Comparison of ENCODE assay signal across 23 cellular contexts in genomic region chr9:116633444-116633843, GRCh38. TPM values are rescaled to one million over a fixed set of nuclear protein-coding genes. Genes with fewer than 3 reads are reported as not detected.
DNase-seq lines count a peak whose midpoint lies in the region; ATAC-seq and TF ChIP-seq lines count a peak whose summit lies in the region.
"Had no signal": no experiment of that assay in that cellular context is flagged by ENCODE, and none has a peak within 500 bp of the region (broad histone marks: within the 10 kb centered on the region; RNA-seq: fewer than 3 reads in every experiment).

No MANE protein-coding gene starts in this region.

- H3K27me3 ChIP-seq in GM23248 (replicated peaks; ENCODE audit: insufficient read depth) (no peaks in the 10 kb centered on the region), heart right ventricle (no peaks in the 10 kb centered on the region), gastrocnemius medialis (no peaks in the 10 kb centered on the region), uterus (no peaks in the 10 kb centered on the region)
- H3K27me3 ChIP-seq: transverse colon had no signal

- intact Hi-C loops in heart right ventricle (cut with DNase I) = no loop called here
- intact Hi-C loops in gastrocnemius medialis (cut with DNase I; ENCODE audit: low total_unique reads) = no loop called here
- intact Hi-C loops in uterus (cut with DNase I; ENCODE audit: low total_unique reads) = no loop called here

- no peak overlapping the region for H2AFZ ChIP-seq in GM23248
- H2AFZ ChIP-seq: GM23338 had no signal

- TF ChIP-seq CTCF in heart right ventricle (IDR thresholded peaks at IDR 0.05) = no peak
- TF ChIP-seq CTCF in gastrocnemius medialis (IDR thresholded peaks at IDR 0.05 in 4 of 5, conservative IDR thresholded peaks at IDR 0.05 in 1 of 5) = no peak
- no peak for TF ChIP-seq CTCF in uterus (IDR thresholded peaks at IDR 0.05)

- H3K9me3 ChIP-seq in GM23248 (ENCODE audit: low read depth) (no peaks in the 10 kb centered on the region), heart right ventricle (peaks cover 0 to 6% (median 0%) of the 10 kb centered on the region in 11 donors), gastrocnemius medialis (no peaks in the 10 kb centered on the region), uterus (no peaks in the 10 kb centered on the region)
- H3K9me3 ChIP-seq: transverse colon had no signal

- H3F3A ChIP-seq in GM23248 (ENCODE audit: insufficient read depth) = peaks cover 27% of the 10 kb centered on the region

- H3K27ac ChIP-seq in GM23248 (peak overlapping the region; percentile 82), heart right ventricle (peak overlapping the region in 6 of 10 donors; percentile 45 to 71 (median 58)), gastrocnemius medialis (peak overlapping the region in 3 of 4 donors; percentile 7 to 54 (median 27)), uterus (peak overlapping the region in 1 of 2 donors; percentile 47)
- H3K27ac ChIP-seq: transverse colon had no signal

- no peak for TF ChIP-seq POLR2A in gastrocnemius medialis (IDR thresholded peaks at IDR 0.05)
- TF ChIP-seq POLR2A in uterus (IDR thresholded peaks at IDR 0.05) = no peak

- H3K79me2 ChIP-seq in GM23248 (ENCODE audit: insufficient read depth) = no peaks in the 10 kb centered on the region

- no peaks in the 10 kb centered on the region for H4K20me1 ChIP-seq in GM23248 (ENCODE audit: insufficient read depth)

- in situ Hi-C loops in GM23248 (cut with MboI) (no loop called here), gastrocnemius medialis (cut with MboI; ENCODE audit: low sequenced_read_pairs in 4 of 4) (no loop called here)

- peak; percentile 81 for DNase-seq in GM23248
- peak; percentile 67 for DNase-seq in amniotic epithelial cell (ENCODE audit: low read depth)
- DNase-seq in heart right ventricle = peak in 1 of 2 donors; percentile 19
- no peak for DNase-seq in gastrocnemius medialis
- no peak for DNase-seq in uterus
- DNase-seq: activated CD4-positive, alpha-beta memory T cell treated with anti-CD3 and anti-CD28 coated beads, Interleukin-2, amount 10 ng/mL, durations not matched to agents 7 days and 5 days; activated gamma-delta T cell; CD8-positive, alpha-beta T cell; cortex of kidney; DMS 273 treated with DMSO at 0.1 percent for 48 hours; naive thymus-derived CD8-positive, alpha-beta T cell; NCI-H1436; NCI-H446; NCI-H82; occipital lobe; retina; stimulated activated CD4-positive, alpha-beta T cell treated with anti-CD3 and anti-CD28 coated beads, Interleukin-12 subunit alpha, Interleukin-12 subunit beta, amount 100 ng/mL, for 4 hours; stimulated activated CD4-positive, alpha-beta T cell treated with anti-CD3 and anti-CD28 coated beads, Interleukin-4, amount 100 ng/mL, for 4 hours; stimulated activated naive CD4-positive, alpha-beta T cell treated with Interleukin-2 at 50 U/mL for 16 hours; transverse colon had no signal

- H3K4me3 ChIP-seq in GM23248 = peak overlapping the region; percentile 46
- H3K4me3 ChIP-seq in heart right ventricle = no peak overlapping the region
- no peak overlapping the region for H3K4me3 ChIP-seq in gastrocnemius medialis
- H3K4me3 ChIP-seq in uterus = no peak overlapping the region
- H3K4me3 ChIP-seq: GM23338, transverse colon had no signal

- 1 to 4% methylated on average over 3 of the region's 3 CpGs for WGBS in GM23248 (ENCODE audit: low coverage in 1 of 2, low lambda C conversion rate in 2 of 2, missing lambda C conversion rate in 2 of 2), 2 experiments
- WGBS in heart right ventricle, 2 donors = 76 to 82% methylated on average over 3 of the region's 3 CpGs

- ATAC-seq in heart right ventricle (peak; percentile 63 to 90 (median 80)), gastrocnemius medialis (peak; percentile 66 to 70), GM18502 (IDR thresholded peaks at IDR 0.05; ENCODE audit: poor library complexity, unreplicated experiment) (no peak), GM18519 (IDR thresholded peaks at IDR 0.05; ENCODE audit: low FRiP score, unreplicated experiment) (no peak)
- ATAC-seq: CD8-positive, alpha-beta T cell; GM23338; naive thymus-derived CD8-positive, alpha-beta T cell had no signal

- H3K9me2 ChIP-seq in GM23248 (ENCODE audit: insufficient read depth) = no peaks in the 10 kb centered on the region

- H3K36me3 ChIP-seq in GM23248 (ENCODE audit: low read depth) (no peaks in the 10 kb centered on the region), heart right ventricle (no peaks in the 10 kb centered on the region), gastrocnemius medialis (no peaks in the 10 kb centered on the region), uterus (no peaks in the 10 kb centered on the region)
- H3K36me3 ChIP-seq: transverse colon had no signal

- peaks cover 20% of the 10 kb centered on the region for H3K4me1 ChIP-seq in GM23248 (ENCODE audit: insufficient read depth)
- H3K4me1 ChIP-seq in heart right ventricle = peaks cover 0 to 7% (median 0%) of the 10 kb centered on the region in 9 donors
- H3K4me1 ChIP-seq in gastrocnemius medialis = no peaks in the 10 kb centered on the region
- H3K4me1 ChIP-seq in uterus = no peaks in the 10 kb centered on the region
- H3K4me1 ChIP-seq: transverse colon had no signal

- peak overlapping the region; percentile 68 for H3K4me2 ChIP-seq in GM23248 (ENCODE audit: unreplicated experiment)
- H3K4me2 ChIP-seq: GM23338 had no signal

- H3K9ac ChIP-seq in GM23248 = peak overlapping the region; percentile 37

RNA-seq across cellular contexts. Expression of gene TRIM32, which starts 53.7 kb away (rescaled TPM):
- 38.2 and 41.9 TPM in 2 replicates for total RNA-seq in GM23248 (2014; rRNA removed; shearing (Covaris generic))
- polyA plus RNA-seq in GM23248 (2016; fragmentation: Nextera tagmentation; extraction: Ambion mirVana) (34.5 and 37.0 TPM in 2 replicates), heart right ventricle (1 to 10 TPM; 2.6 to 3.8 TPM)
- total RNA-seq in heart right ventricle (10 to 100 TPM; 12.1 to 21.2 (median 14.4) TPM), gastrocnemius medialis (10 to 100 TPM; 12.6 to 25.8 (median 24.3) TPM), uterus (10 to 100 TPM; 13.2 to 36.0 (median 25.3) TPM)

Comparison
In these comparisons a context has a peak if more than half of its experiments do, and no peak if none do; other contexts are left out.
1. DNase-seq: peak in GM23248 (single experiment) and amniotic epithelial cell (single experiment); none in gastrocnemius medialis (0 of 2) and uterus (0 of 2).
2. ATAC-seq: peak in heart right ventricle (8 of 8) and gastrocnemius medialis (2 of 2); none in GM18502 (single experiment) and GM18519 (single experiment).